Comparison of ENCODE assay signal across 26 cellular contexts in the genomic region with DNA sequence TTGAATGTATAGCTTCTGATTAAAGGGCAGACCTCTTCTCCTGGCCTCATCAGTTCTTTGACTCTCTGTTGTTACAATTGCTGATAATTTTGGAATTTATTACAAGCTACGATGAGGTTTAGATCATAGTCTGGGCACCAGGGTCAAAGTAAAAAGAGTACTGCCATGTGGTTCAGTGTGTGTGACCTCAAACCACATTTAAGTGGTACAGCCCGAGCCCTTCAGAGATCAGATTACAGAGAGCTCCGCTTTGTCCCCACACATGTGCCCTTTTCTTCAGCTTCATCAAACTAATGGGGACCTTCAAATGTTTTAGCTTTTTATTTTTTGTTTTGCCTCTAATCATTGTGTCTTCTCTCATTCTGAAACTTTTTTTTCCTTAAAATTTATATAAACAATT. TPM values are rescaled to one million over a fixed set of nuclear protein-coding genes. Genes with fewer than 3 reads are reported as not detected.
"Had no signal": no experiment of that assay in that cellular context is flagged by ENCODE, and none has a peak within 500 bp of the region (broad histone marks: within the 10 kb centered on the region; RNA-seq: fewer than 3 reads in every experiment).

No MANE protein-coding gene starts in this region.

- H3K27me3 ChIP-seq: ascending aorta, cardiac muscle cell, MG63 had no signal

- H3K27ac ChIP-seq: ascending aorta, cardiac muscle cell, SK-N-MC had no signal

- H3K4me1 ChIP-seq: ascending aorta had no signal

- H3K36me3 ChIP-seq: ascending aorta, cardiac muscle cell, MG63 had no signal

- H3K9me3 ChIP-seq: ascending aorta, MG63 had no signal

- DNase-seq: activated CD4-positive, alpha-beta T cell treated with anti-CD3 and anti-CD28 coated beads, Interleukin-2, amount 10 ng/mL, durations not matched to agents 24 days and 14 days; activated CD4-positive, alpha-beta T cell treated with anti-CD3 and anti-CD28 coated beads, Interleukin-2, amount 50 U/mL, for 4 hours; activated CD8-positive, alpha-beta T cell treated with anti-CD3 and anti-CD28 coated beads for 36 hours; activated gamma-delta T cell; activated naive CD4-positive, alpha-beta T cell treated with Interleukin-2 at 50 U/mL for 16 hours; activated naive CD8-positive, alpha-beta T cell treated with anti-CD3 and anti-CD28 coated beads, Interleukin-2, amount 10 ng/mL, durations not matched to agents 7 days and 5 days; activated T-cell treated with anti-CD3 and anti-CD28 coated beads, Interleukin-2, amount 50 U/mL, for 1 hour; amygdala; Kasumi-1; KBM-7; MG63; NCI-H1048; NCI-H1417; NCI-H146; NCI-H187; NCI-H2029 treated with DMSO at 0.1 percent for 48 hours; NCI-H510A; NCI-H526; Right ventricle myocardium superior had no signal

- H3K4me3 ChIP-seq: ascending aorta, cardiac muscle cell, MG63, SK-N-MC had no signal

- ATAC-seq: activated CD8-positive, alpha-beta T cell treated with anti-CD3 and anti-CD28 coated beads for 36 hours had no signal

RNA-seq across cellular contexts. Expression of a gene that starts 37.1 kb away (rescaled TPM):
- total RNA-seq: activated CD4-positive, alpha-beta T cell treated with anti-CD3 and anti-CD28 coated beads, Interleukin-2, amount 10 ng/mL, durations not matched to agents 24 days and 14 days; activated CD8-positive, alpha-beta memory T cell treated with anti-CD3 and anti-CD28 coated beads for 36 hours; activated CD8-positive, alpha-beta T cell treated with anti-CD3 and anti-CD28 coated beads for 36 hours; activated naive CD8-positive, alpha-beta T cell treated with anti-CD3 and anti-CD28 coated beads, Interleukin-2, amount 10 ng/mL, durations not matched to agents 7 days and 5 days; activated T-helper 2 cell treated with anti-CD3 and anti-CD28 coated beads, Interferon-gamma antibody, Interleukin-2, Interleukin-4, amounts not matched to agents 10 μg/mL and 5 μg/mL and 100 μg/mL, durations not matched to agents 14 hours and 24 hours and 36 hours; ascending aorta; cardiac muscle cell; OCI-LY7; Right ventricle myocardium superior had no signal
- polyA plus RNA-seq: adipose tissue, cardiac muscle cell had no signal

RNA-seq across cellular contexts. Expression of a gene that starts 47.6 kb away (rescaled TPM):
- total RNA-seq: activated CD4-positive, alpha-beta T cell treated with anti-CD3 and anti-CD28 coated beads, Interleukin-2, amount 10 ng/mL, durations not matched to agents 24 days and 14 days; activated CD8-positive, alpha-beta memory T cell treated with anti-CD3 and anti-CD28 coated beads for 36 hours; activated CD8-positive, alpha-beta T cell treated with anti-CD3 and anti-CD28 coated beads for 36 hours; activated naive CD8-positive, alpha-beta T cell treated with anti-CD3 and anti-CD28 coated beads, Interleukin-2, amount 10 ng/mL, durations not matched to agents 7 days and 5 days; activated T-helper 2 cell treated with anti-CD3 and anti-CD28 coated beads, Interferon-gamma antibody, Interleukin-2, Interleukin-4, amounts not matched to agents 10 μg/mL and 5 μg/mL and 100 μg/mL, durations not matched to agents 14 hours and 24 hours and 36 hours; OCI-LY7 had no signal
